Comparison of ENCODE assay signal across 1 cellular context in the genomic region with DNA sequence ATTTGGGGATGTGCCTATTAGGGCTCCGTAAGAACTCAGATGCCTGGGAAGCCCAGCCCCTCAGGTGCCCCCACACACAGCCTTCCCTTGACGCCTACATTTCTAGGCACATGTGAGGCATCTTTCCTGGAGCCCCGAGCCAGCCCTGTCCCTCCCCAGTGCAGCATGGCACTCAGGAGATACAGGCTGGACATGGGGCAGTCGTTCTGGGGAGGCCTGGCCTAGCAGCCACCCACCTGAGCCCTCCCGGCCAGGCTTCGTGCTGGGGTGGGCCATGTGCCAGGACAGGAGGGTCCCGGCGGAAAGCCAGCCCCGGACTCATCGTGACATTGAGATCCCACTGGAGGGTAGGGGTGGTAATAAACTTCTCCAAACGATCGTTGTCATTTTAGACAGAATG.
TF ChIP-seq lines count a peak whose summit lies in the region.

No MANE protein-coding gene starts in this region.

TF ChIP-seq in HepG2, 621 proteins besides CTCF, POLR2A, EP300 and RAD21:
- TF ChIP-seq ZNF563 (CRISPR knock-in tag; IDR thresholded peaks at IDR 0.05): no peak
- no peak for TF ChIP-seq ZNF572 (CRISPR knock-in tag; IDR thresholded peaks at IDR 0.05)
